Comparison of ENCODE assay signal across 1 cellular context in genomic region chr1:54545916-54546635, GRCh38.
TF ChIP-seq lines count a peak whose summit lies in the region.

No MANE protein-coding gene starts in this region.

TF ChIP-seq in IMR-90, 13 proteins besides CTCF, POLR2A, EP300 and RAD21:
- no peak for TF ChIP-seq RCOR1 (IDR thresholded peaks at IDR 0.05; ENCODE audit: insufficient replicate concordance, low read length)
- TF ChIP-seq CEBPB (IDR thresholded peaks at IDR 0.05; ENCODE audit: low read depth, low read length): no peak
- no peak for TF ChIP-seq BHLHE40 (IDR thresholded peaks at IDR 0.05; ENCODE audit: low read depth, low read length)
- TF ChIP-seq FOS (IDR thresholded peaks at IDR 0.05; ENCODE audit: low read depth, low read length): no peak
- TF ChIP-seq MAZ (IDR thresholded peaks at IDR 0.05; ENCODE audit: borderline replicate concordance, low read depth, low read length): no peak
- TF ChIP-seq CHD1 (IDR thresholded peaks at IDR 0.05; ENCODE audit: low read depth, low read length): no peak
- no peak for TF ChIP-seq MAFK (IDR thresholded peaks at IDR 0.05; ENCODE audit: low read depth, low read length)
- TF ChIP-seq SMC3 (IDR thresholded peaks at IDR 0.05; ENCODE audit: low read depth, low read length): no peak
- no peak for TF ChIP-seq RFX5 (IDR thresholded peaks at IDR 0.05; ENCODE audit: low read depth, low read length)
- no peak for TF ChIP-seq MXI1 (IDR thresholded peaks at IDR 0.05; ENCODE audit: borderline replicate concordance, low read depth, low read length)
- no peak for TF ChIP-seq ELK1 (IDR thresholded peaks at IDR 0.05; ENCODE audit: borderline replicate concordance, low read depth, low read length)
- TF ChIP-seq USF2 (IDR thresholded peaks at IDR 0.05; ENCODE audit: low read depth, low read length): no peak
